In the genomic region with DNA sequence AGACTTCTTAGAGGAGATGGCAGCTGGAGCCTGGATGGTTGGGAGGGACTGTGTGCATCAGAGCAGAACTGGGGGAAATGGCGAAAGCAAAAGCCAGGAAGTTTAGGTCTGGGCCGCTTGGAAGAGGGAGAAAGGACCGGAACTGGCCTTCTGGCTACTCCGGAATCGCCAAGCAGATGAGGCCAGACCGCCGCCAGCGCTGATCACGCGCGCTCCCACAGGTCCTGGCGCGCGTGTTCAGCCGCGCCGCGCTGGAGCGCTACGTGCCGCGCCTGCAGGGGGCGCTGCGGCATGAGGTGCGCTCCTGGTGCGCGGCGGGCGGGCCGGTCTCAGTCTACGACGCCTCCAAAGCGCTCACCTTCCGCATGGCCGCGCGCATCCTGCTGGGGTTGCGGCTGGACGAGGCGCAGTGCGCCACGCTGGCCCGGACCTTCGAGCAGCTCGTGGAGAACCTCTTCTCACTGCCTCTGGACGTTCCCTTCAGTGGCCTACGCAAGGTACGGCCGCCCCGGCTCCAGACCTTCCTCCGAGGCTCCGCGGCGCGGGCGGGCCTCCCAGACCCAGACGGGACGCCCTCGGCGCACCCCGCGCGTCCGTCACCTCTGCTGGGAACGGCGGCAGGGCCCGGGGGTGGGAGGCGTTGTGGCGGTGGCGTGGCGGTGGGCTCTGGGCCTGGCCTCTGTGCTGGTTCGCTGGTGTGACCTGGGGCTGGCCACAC, we compare ENCODE assay signal across 9 cellular contexts. TPM values are rescaled to one million over a fixed set of nuclear protein-coding genes. Genes with fewer than 3 reads are reported as not detected.
DNase-seq lines count a peak whose midpoint lies in the region; ATAC-seq and TF ChIP-seq lines count a peak whose summit lies in the region.
"Had no signal": no experiment of that assay in that cellular context is flagged by ENCODE, and none has a peak within 500 bp of the region (broad histone marks: within the 10 kb centered on the region; RNA-seq: fewer than 3 reads in every experiment).

No MANE protein-coding gene starts in this region.

- no peaks in the 10 kb centered on the region for H3K79me1 ChIP-seq in mesendoderm (ENCODE audit: low read length)

- peak overlapping the region in 47 of 59 donors; percentile 3 to 54 (median 27) for H3K4me3 ChIP-seq in dorsolateral prefrontal cortex
- no peak overlapping the region for H3K4me3 ChIP-seq in mesendoderm (ENCODE audit: low read length)
- H3K4me3 ChIP-seq in thoracic aorta = peak overlapping the region; percentile 56

- H3K9me3 ChIP-seq in thoracic aorta = no peaks in the 10 kb centered on the region

- ATAC-seq in thoracic aorta (ENCODE audit: insufficient number of reproducible peaks, low FRiP score, low read depth) (no peak), HG02970 (IDR thresholded peaks at IDR 0.05; ENCODE audit: low FRiP score, unreplicated experiment) (no peak)

- H3K36me3 ChIP-seq in mesendoderm (ENCODE audit: control insufficient read depth, insufficient read depth, low read length) (no peaks in the 10 kb centered on the region), thoracic aorta (no peaks in the 10 kb centered on the region)

- intact Hi-C loops in dorsolateral prefrontal cortex (cut with DNase I) = no loop called here

- H3K23ac ChIP-seq in mesendoderm (ENCODE audit: low read length) = peak overlapping the region; percentile 56

- peak overlapping the region; percentile 67 for H3K56ac ChIP-seq in mesendoderm (ENCODE audit: low read length)

- H3K4me2 ChIP-seq in mesendoderm (ENCODE audit: low read length) = peak overlapping the region; percentile 28

- H3K18ac ChIP-seq in mesendoderm (ENCODE audit: low read length) = peak overlapping the region; percentile 1

- H3K27ac ChIP-seq in dorsolateral prefrontal cortex (no peak overlapping the region), mesendoderm (ENCODE audit: low read depth, low read length) (no peak overlapping the region), thoracic aorta (no peak overlapping the region)

- no peaks in the 10 kb centered on the region for H3K79me2 ChIP-seq in mesendoderm (ENCODE audit: control insufficient read depth, insufficient read depth, low read length)

- H3K4me1 ChIP-seq in mesendoderm (ENCODE audit: control insufficient read depth, low read depth, low read length) (no peaks in the 10 kb centered on the region), thoracic aorta (ENCODE audit: control insufficient read depth in 1 of 2, low read depth in 2 of 2) (peaks cover 8 to 38% of the 10 kb centered on the region in 2 donors)

- H3K4ac ChIP-seq in mesendoderm (ENCODE audit: low read depth, low read length) = no peak overlapping the region

- peak overlapping the region; percentile 30 for H3K9ac ChIP-seq in mesendoderm (ENCODE audit: low read length)

- H3K27me3 ChIP-seq in dorsolateral prefrontal cortex (peaks cover 0 to 80% (median 52%) of the 10 kb centered on the region in 45 donors), mesendoderm (ENCODE audit: insufficient read depth, low read length, poor library complexity) (peaks cover 77% of the 10 kb centered on the region), thoracic aorta (replicated peaks; ENCODE audit: insufficient read depth) (peaks cover 7% of the 10 kb centered on the region)

- H2BK120ac ChIP-seq in mesendoderm (ENCODE audit: low read depth, low read length) = no peak overlapping the region

- DNase-seq in NCI-H510A treated with DMSO at 0.1 percent for 48 hours (lab: John Stamatoyannopoulos, UW) (peak; percentile 22), dorsolateral prefrontal cortex (no peak), mesendoderm (peak; percentile 69), thoracic aorta (ENCODE audit: low spot score) (no peak), NCI-H2081 (lab: John Stamatoyannopoulos, UW) (no peak), NCI-H128 (lab: John Stamatoyannopoulos, UW; ENCODE audit: unreplicated experiment) (no peak)

- H2AK5ac ChIP-seq in mesendoderm (ENCODE audit: low read length) = no peak overlapping the region

- H2BK15ac ChIP-seq in mesendoderm (replicated peaks; ENCODE audit: low read depth) = no peak overlapping the region

- H4K5ac ChIP-seq in mesendoderm (ENCODE audit: low read length) = no peak overlapping the region

- no peak overlapping the region for H4K8ac ChIP-seq in mesendoderm (ENCODE audit: low read depth, low read length)

- WGBS in mesendoderm (ENCODE audit: extremely low coverage, insufficient coverage, low lambda C conversion rate) = no CpG with 5 or more reads among the region's 72 CpGs

- peak; percentile 90 for TF ChIP-seq CTCF in GM12874 (IDR thresholded peaks at IDR 0.05; ENCODE audit: insufficient read depth, low read depth, low read length)
- peak in 42 of 56 donors; percentile 16 to 54 (median 32) for TF ChIP-seq CTCF in dorsolateral prefrontal cortex (IDR thresholded peaks at IDR 0.05 in 54 of 56, conservative IDR thresholded peaks at IDR 0.05 in 2 of 56; ENCODE audit: low read depth in 1 of 56, partially characterized antibody in 56 of 56)
- peak; percentile 53 for TF ChIP-seq CTCF in thoracic aorta (IDR thresholded peaks at IDR 0.05)

- no peak overlapping the region for H2BK5ac ChIP-seq in mesendoderm (ENCODE audit: low read length)

RNA-seq across cellular contexts. Expression of a gene that starts 2.1 kb away (rescaled TPM):
- total RNA-seq in dorsolateral prefrontal cortex (1 to 10 TPM in 15 of 120 experiments, under 1 TPM in 105; 0.13 to 1.6 (median 0.61) TPM), thoracic aorta (under 1 TPM in 1 of 2 donors, not detected in 1; 0.35 TPM)
- polyA plus RNA-seq in mesendoderm (2013, experiment 1 of 2) = 0.10 TPM
- polyA plus RNA-seq in mesendoderm (2013, experiment 2 of 2) = 0.08 TPM
- total RNA-seq: SK-MEL-5 had no signal

RNA-seq across cellular contexts. Expression of a gene that starts 11.0 kb away (rescaled TPM):
- 1 to 10 TPM in 100 of 120 experiments, under 1 TPM in 18, not detected in 2; 0.28 to 6.1 (median 1.9) TPM for total RNA-seq in dorsolateral prefrontal cortex
- polyA plus RNA-seq in mesendoderm (2013, experiment 1 of 2) = 49.3 TPM
- 50.0 TPM for polyA plus RNA-seq in mesendoderm (2013, experiment 2 of 2)
- total RNA-seq in thoracic aorta = not detected
- total RNA-seq: SK-MEL-5 had no signal

Comparison
In these comparisons a context has a peak if more than half of its experiments do, and no peak if none do; other contexts are left out.
1. CTCF ChIP-seq: peak in every context shown above with its lines; median percentile 90 in GM12874; 53 in thoracic aorta; 32 in dorsolateral prefrontal cortex.
2. DNase-seq: peak in NCI-H510A treated with DMSO at 0.1 percent for 48 hours (single experiment) and mesendoderm (single experiment); none in dorsolateral prefrontal cortex (0 of 10), thoracic aorta (single experiment), NCI-H2081 (0 of 2) and NCI-H128 (single experiment).